17 cellular contexts compared by ENCODE assay signal in genomic region chr1:243294723-243295121, GRCh38. TPM values are rescaled to one million over a fixed set of nuclear protein-coding genes. Genes with fewer than 3 reads are reported as not detected.
DNase-seq lines count a peak whose midpoint lies in the region; ATAC-seq, FAIRE-seq and TF ChIP-seq lines count a peak whose summit lies in the region.
"Had no signal": no experiment of that assay in that cellular context is flagged by ENCODE, and none has a peak within 500 bp of the region (broad histone marks: within the 10 kb centered on the region; RNA-seq: fewer than 3 reads in every experiment).

No MANE protein-coding gene starts in this region.

- H3K9me1 ChIP-seq in keratinocyte (ENCODE audit: control insufficient read depth, extremely low read depth, insufficient read depth, low read length): no peaks in the 10 kb centered on the region

- FAIRE-seq in HTR-8/SVneo (lab: Jason Lieb, UNC): no peak
- no peak for FAIRE-seq in keratinocyte (lab: Jason Lieb, UNC)

- DNase-seq in AG20443 (ENCODE audit: low spot score) (peak; percentile 31), HTR-8/SVneo (ENCODE audit: insufficient read length, low spot score) (peak; percentile 17), mammary epithelial cell (peak; percentile 73), keratinocyte (ENCODE audit: low read depth, low spot score) (no peak), NAMALWA (ENCODE audit: low spot score) (no peak), NCI-H345 treated with DMSO at 0.1 percent for 48 hours (lab: John Stamatoyannopoulos, UW; ENCODE audit: unreplicated experiment) (no peak)
- DNase-seq: activated CD8-positive, alpha-beta memory T cell treated with anti-CD3 and anti-CD28 coated beads for 24 hours; adrenal gland; left cardiac atrium; naive thymus-derived CD8-positive, alpha-beta T cell; NCI-H2029 treated with DMSO at 0.1 percent for 48 hours; retina; SJCRH30; stimulated activated CD4-positive, alpha-beta T cell treated with anti-CD3 and anti-CD28 coated beads, Interleukin-2, amount 100 ng/mL, for 48 hours had no signal

- WGBS in mammary epithelial cell (ENCODE audit: low coverage, missing lambda C conversion rate): 14% methylated on average over 3 of the region's 3 CpGs

- H3K79me2 ChIP-seq in mammary epithelial cell (ENCODE audit: insufficient read depth, low read length) (peaks cover 7% of the 10 kb centered on the region), keratinocyte (ENCODE audit: control insufficient read depth, insufficient read depth, low read length) (peaks cover 9% of the 10 kb centered on the region)

- CTCF ChIA-PET in mammary epithelial cell (lab: Charles Lee; ENCODE audit: low non-redundant PET): interaction anchor here (0.7 kb wide), 1 partner anchor 40 kb away, joined by 4 read pairs; no protein-coding TSS in a partner anchor

- H3K4me1 ChIP-seq in mammary epithelial cell (ENCODE audit: insufficient read depth, low read length): peaks cover 23% of the 10 kb centered on the region
- H3K4me1 ChIP-seq in keratinocyte (ENCODE audit: control insufficient read depth, extremely low read depth, insufficient read depth, low read length): peaks cover 23% of the 10 kb centered on the region
- H3K4me1 ChIP-seq: adrenal gland, SJCRH30 had no signal

- dilution Hi-C loops in mammary epithelial cell (cut with HindIII; ENCODE audit: low sequenced_read_pairs) (no loop called here), keratinocyte (cut with MboI; ENCODE audit: extremely low pct_ligation_motif_present, low sequenced_read_pairs) (no loop called here)

- no peaks in the 10 kb centered on the region for H3K27me3 ChIP-seq in mammary epithelial cell (ENCODE audit: insufficient read depth, low read length)
- H3K27me3 ChIP-seq in keratinocyte (ENCODE audit: control insufficient read depth, extremely low read depth, insufficient read depth, low read length): no peaks in the 10 kb centered on the region
- H3K27me3 ChIP-seq: adrenal gland, SJCRH30 had no signal

- ATAC-seq in HG02852 (IDR thresholded peaks at IDR 0.05; ENCODE audit: unreplicated experiment): no peak
- no peak for ATAC-seq in GM18867 (IDR thresholded peaks at IDR 0.05; ENCODE audit: unreplicated experiment)
- ATAC-seq: left cardiac atrium; naive thymus-derived CD8-positive, alpha-beta T cell had no signal

- intact Hi-C loops in mammary epithelial cell (cut with micrococcal nuclease): no loop called here

- H3K9me3 ChIP-seq in mammary epithelial cell (replicated peaks; ENCODE audit: insufficient read depth, low read length): no peaks in the 10 kb centered on the region
- no peaks in the 10 kb centered on the region for H3K9me3 ChIP-seq in keratinocyte (ENCODE audit: control insufficient read depth, low read depth, low read length)
- H3K9me3 ChIP-seq: SJCRH30 had no signal

- TF ChIP-seq CTCF in mammary epithelial cell (conservative IDR thresholded peaks at IDR 0.05 in 1 of 2, IDR thresholded peaks at IDR 0.05 in 1 of 2; ENCODE audit: extremely low read depth in 1 of 2, insufficient read depth in 1 of 2, low read depth in 1 of 2, low read length in 2 of 2): no peak
- TF ChIP-seq CTCF in keratinocyte (optimal IDR thresholded peaks at IDR 0.05 in 1 of 3, IDR thresholded peaks at IDR 0.05 in 1 of 3, conservative IDR thresholded peaks at IDR 0.05 in 1 of 3; ENCODE audit: extremely low read depth in 1 of 3, insufficient read depth in 2 of 3, low read length in 3 of 3): no peak

- H4K20me1 ChIP-seq in mammary epithelial cell (ENCODE audit: insufficient read depth, low read length) (no peaks in the 10 kb centered on the region), keratinocyte (ENCODE audit: control insufficient read depth, extremely low read depth, insufficient read depth, low read length) (no peaks in the 10 kb centered on the region)

- H3K4me3 ChIP-seq in mammary epithelial cell (replicated peaks in 1 of 3; ENCODE audit: insufficient read depth in 1 of 3, low read depth in 2 of 3, low read length in 3 of 3) (no peak overlapping the region), keratinocyte (ENCODE audit: control insufficient read depth in 2 of 3, extremely low read depth in 1 of 3, insufficient read depth in 2 of 3, low read depth in 1 of 3, low read length in 3 of 3) (no peak overlapping the region)
- H3K4me3 ChIP-seq: adrenal gland, SJCRH30 had no signal

- no TSS peak for BruUV-seq in mammary epithelial cell (replicated peaks; lab: Mats Ljungman, UMichigan)

- H3K36me3 ChIP-seq in mammary epithelial cell (ENCODE audit: insufficient read depth, low read length) (peaks cover 4% of the 10 kb centered on the region), keratinocyte (ENCODE audit: control insufficient read depth in 2 of 2, extremely low read depth in 1 of 2, insufficient read depth in 2 of 2, low read length in 2 of 2) (peaks cover 2 to 9% of the 10 kb centered on the region in 2 experiments)
- H3K36me3 ChIP-seq: adrenal gland, SJCRH30 had no signal

- in situ Hi-C loops in mammary epithelial cell (cut with MboI; ENCODE audit: low sequenced_read_pairs in 2 of 2): no loop called here

- H2AFZ ChIP-seq in mammary epithelial cell (ENCODE audit: low read depth, low read length) (no peak overlapping the region), keratinocyte (ENCODE audit: control insufficient read depth, low read length) (no peak overlapping the region)

- peak overlapping the region; percentile 70 for H3K27ac ChIP-seq in mammary epithelial cell (ENCODE audit: insufficient read depth, low read depth, low read length)
- peak overlapping the region; percentile 93 for H3K27ac ChIP-seq in keratinocyte (ENCODE audit: control insufficient read depth, insufficient read depth, low read length)
- H3K27ac ChIP-seq: adrenal gland, C4-2B, SJCRH30 had no signal

- H3K4me2 ChIP-seq in mammary epithelial cell (ENCODE audit: insufficient read depth, low read depth, low read length) (peak overlapping the region; percentile 53), keratinocyte (ENCODE audit: control insufficient read depth, extremely low read depth, insufficient read depth, low read depth, low read length) (peak overlapping the region; percentile 48)

- H3K9ac ChIP-seq in mammary epithelial cell (ENCODE audit: insufficient read depth, low read length) (no peak overlapping the region), keratinocyte (ENCODE audit: control insufficient read depth, extremely low read depth, insufficient read depth, low read length) (peak overlapping the region; percentile 56)

RNA-seq across cellular contexts. Expression of gene SDCCAG8, which starts 38.9 kb away (rescaled TPM):
- total RNA-seq in mammary epithelial cell: 10 to 100 TPM; 34.7 to 42.1 TPM
- polyA plus RNA-seq in mammary epithelial cell (22.4 TPM), keratinocyte (49.3 to 67.8 TPM (median 61.6 TPM) in 3 replicates)
- polyA minus RNA-seq in mammary epithelial cell (33.5 TPM), keratinocyte (15.0 to 60.4 TPM (median 41.3 TPM) in 3 replicates)
- polyA plus RNA-seq in keratinocyte (2011; ENCODE audit: low read depth): 54.2 TPM
- polyA plus RNA-seq in keratinocyte (2011; cell fraction: cytosol; rRNA removed): 58.2 and 59.8 TPM in 2 replicates
- polyA plus RNA-seq in keratinocyte (2011; cell fraction: nucleus; rRNA removed): 49.4 and 57.7 TPM in 2 replicates
- polyA plus RNA-seq in keratinocyte (2012; ENCODE audit: low replicate concordance): 30.3 and 46.8 TPM in 2 replicates
- polyA minus RNA-seq in keratinocyte (2011; cell fraction: cytosol; rRNA and poly(A)+ RNA removed): 27.2 TPM
- polyA minus RNA-seq in keratinocyte (2011; cell fraction: nucleus; rRNA and poly(A)+ RNA removed): 24.2 and 55.2 TPM in 2 replicates

RNA-seq across cellular contexts. Expression of gene CEP170, which starts 39.6 kb away (rescaled TPM):
- 10 to 100 TPM; 64.6 to 75.7 TPM for total RNA-seq in mammary epithelial cell
- polyA plus RNA-seq in mammary epithelial cell (23.9 TPM), keratinocyte (30.6 to 40.5 TPM (median 36.5 TPM) in 3 replicates)
- polyA minus RNA-seq in mammary epithelial cell (73.6 TPM), keratinocyte (26.7 to 59.4 TPM (median 32.0 TPM) in 3 replicates)
- polyA plus RNA-seq in keratinocyte (2011; ENCODE audit: low read depth): 22.1 TPM
- 16.1 and 25.7 TPM in 2 replicates for polyA plus RNA-seq in keratinocyte (2011; cell fraction: cytosol; rRNA removed)
- polyA plus RNA-seq in keratinocyte (2011; cell fraction: nucleus; rRNA removed): 59.3 and 61.2 TPM in 2 replicates
- 8.9 and 29.2 TPM in 2 replicates for polyA plus RNA-seq in keratinocyte (2012; ENCODE audit: low replicate concordance)
- 41.6 TPM for polyA minus RNA-seq in keratinocyte (2011; cell fraction: cytosol; rRNA and poly(A)+ RNA removed)
- 69.0 and 109 TPM in 2 replicates for polyA minus RNA-seq in keratinocyte (2011; cell fraction: nucleus; rRNA and poly(A)+ RNA removed)

Comparison
In these comparisons a context has a peak if more than half of its experiments do, and no peak if none do; other contexts are left out.
1. DNase-seq: peak in AG20443 (single experiment), HTR-8/SVneo (single experiment) and mammary epithelial cell (single experiment); none in keratinocyte (single experiment), NAMALWA (single experiment) and NCI-H345 treated with DMSO at 0.1 percent for 48 hours (single experiment).